ENCODE assay signal across 14 cellular contexts in genomic region chr7:43313628-43314378, GRCh38.
"Had no signal": no experiment of that assay in that cellular context is flagged by ENCODE, and none has a peak within 500 bp of the region (broad histone marks: within the 10 kb centered on the region; RNA-seq: fewer than 3 reads in every experiment).

No MANE protein-coding gene starts in this region.

- ATAC-seq: heart left ventricle; mucosa of descending colon; naive thymus-derived CD8-positive, alpha-beta T cell; right lobe of liver; SK-N-SH treated with all-trans-retinoic acid at 6 μM for 48 hours; stimulated activated naive B cell treated with anti-CD40 and anti-IgM and Interleukin-4, amounts not matched to agents 10 μg/mL and 1 μg/mL and 100 μg/mL, for 72 hours; upper lobe of right lung had no signal

- H3K27me3 Mint-ChIP-seq: progenitor cell of endocrine pancreas had no signal

- DNase-seq: activated effector memory CD4-positive, alpha-beta T cell treated with Interleukin-2 at 50 U/mL for 16 hours; activated naive CD8-positive, alpha-beta T cell treated with anti-CD3 and anti-CD28 coated beads, Interleukin-2, amount 10 ng/mL, durations not matched to agents 7 days and 5 days; aorta; heart left ventricle; mammary epithelial cell; mucosa of descending colon; naive thymus-derived CD8-positive, alpha-beta T cell; nucleus accumbens; right lobe of liver; stimulated activated naive B cell treated with anti-CD40 and anti-IgM and Interleukin-4, amounts not matched to agents 10 μg/mL and 1 μg/mL and 100 μg/mL, for 72 hours; upper lobe of right lung had no signal

- H3K27ac Mint-ChIP-seq: activated naive CD8-positive, alpha-beta T cell treated with anti-CD3 and anti-CD28 coated beads, Interleukin-2, amount 10 ng/mL, durations not matched to agents 7 days and 5 days; stimulated activated naive B cell treated with anti-CD40 and anti-IgM and Interleukin-4, amounts not matched to agents 10 μg/mL and 1 μg/mL and 100 μg/mL, for 72 hours; T-helper 1 cell treated with Interleukin-12 subunit alpha and Interleukin-12 subunit beta and Interleukin-4 antibody, amounts not matched to agents 30 μg/mL and 1 μg/mL, for 36 hours had no signal

- H3K36me3 Mint-ChIP-seq: activated naive CD8-positive, alpha-beta T cell treated with anti-CD3 and anti-CD28 coated beads, Interleukin-2, amount 10 ng/mL, durations not matched to agents 7 days and 5 days; naive thymus-derived CD8-positive, alpha-beta T cell; stimulated activated naive B cell treated with anti-CD40 and anti-IgM and Interleukin-4, amounts not matched to agents 10 μg/mL and 1 μg/mL and 100 μg/mL, for 72 hours had no signal

- H3K4me3 Mint-ChIP-seq: activated naive CD8-positive, alpha-beta T cell treated with anti-CD3 and anti-CD28 coated beads, Interleukin-2, amount 10 ng/mL, durations not matched to agents 7 days and 5 days; naive thymus-derived CD8-positive, alpha-beta T cell; stimulated activated naive B cell treated with anti-CD40 and anti-IgM and Interleukin-4, amounts not matched to agents 10 μg/mL and 1 μg/mL and 100 μg/mL, for 72 hours; T-helper 1 cell treated with Interleukin-12 subunit alpha and Interleukin-12 subunit beta and Interleukin-4 antibody, amounts not matched to agents 30 μg/mL and 1 μg/mL, for 36 hours had no signal

- H3K9me3 Mint-ChIP-seq: activated naive CD8-positive, alpha-beta T cell treated with anti-CD3 and anti-CD28 coated beads, Interleukin-2, amount 10 ng/mL, durations not matched to agents 7 days and 5 days; naive thymus-derived CD8-positive, alpha-beta T cell; stimulated activated naive B cell treated with anti-CD40 and anti-IgM and Interleukin-4, amounts not matched to agents 10 μg/mL and 1 μg/mL and 100 μg/mL, for 72 hours; T-helper 1 cell treated with Interleukin-12 subunit alpha and Interleukin-12 subunit beta and Interleukin-4 antibody, amounts not matched to agents 30 μg/mL and 1 μg/mL, for 36 hours had no signal
